ENCODE assay signal across 27 cellular contexts in genomic region chr6:35664945-35665344, GRCh38. TPM values are rescaled to one million over a fixed set of nuclear protein-coding genes. Genes with fewer than 3 reads are reported as not detected.
DNase-seq lines count a peak whose midpoint lies in the region; ATAC-seq, FAIRE-seq and TF ChIP-seq lines count a peak whose summit lies in the region.
"Had no signal": no experiment of that assay in that cellular context is flagged by ENCODE, and none has a peak within 500 bp of the region (broad histone marks: within the 10 kb centered on the region; RNA-seq: fewer than 3 reads in every experiment).

No MANE protein-coding gene starts in this region.

- H3K79me2 ChIP-seq in OCI-LY1 (ENCODE audit: insufficient read depth, low read length) (peaks cover 82% of the 10 kb centered on the region), endothelial cell of umbilical vein (ENCODE audit: control insufficient read depth, insufficient read depth, low read length) (peaks cover 66% of the 10 kb centered on the region)

- H3K36me3 ChIP-seq in OCI-LY1 (ENCODE audit: insufficient read depth, low read length) (no peaks in the 10 kb centered on the region), endothelial cell of umbilical vein (ENCODE audit: control insufficient read depth in 2 of 2, extremely low read depth in 1 of 2, insufficient read depth in 2 of 2, low read length in 2 of 2) (no peaks in the 10 kb centered on the region)
- H3K36me3 ChIP-seq: neural progenitor cell, prostate gland had no signal

- no peak overlapping the region for H3K4me3 Mint-ChIP-seq in stimulated activated naive CD8-positive, alpha-beta T cell treated with anti-CD3 and anti-CD28 coated beads, Interleukin-15, amount 100 ng/mL, for 72 hours
- H3K4me3 Mint-ChIP-seq: activated CD4-positive, alpha-beta memory T cell treated with anti-CD3 and anti-CD28 coated beads for 36 hours; activated naive CD4-positive, alpha-beta T cell treated with anti-CD3 and anti-CD28 coated beads, Interleukin-2, amount 10 ng/mL, durations not matched to agents 7 days and 5 days; activated T-cell treated with anti-CD3 and anti-CD28 coated beads, Interleukin-2, amount 50 U/mL, for 24 hours; endodermal cell; neural progenitor cell; T-helper 1 cell treated with Interleukin-12 subunit alpha and Interleukin-12 subunit beta and Interleukin-4 antibody, amounts not matched to agents 30 μg/mL and 1 μg/mL, for 36 hours had no signal

- H3K9me3 Mint-ChIP-seq in stimulated activated naive CD8-positive, alpha-beta T cell treated with anti-CD3 and anti-CD28 coated beads, Interleukin-15, amount 100 ng/mL, for 72 hours, result no peaks in the 10 kb centered on the region
- H3K9me3 Mint-ChIP-seq: activated CD4-positive, alpha-beta memory T cell treated with anti-CD3 and anti-CD28 coated beads for 36 hours; activated naive CD4-positive, alpha-beta T cell treated with anti-CD3 and anti-CD28 coated beads, Interleukin-2, amount 10 ng/mL, durations not matched to agents 7 days and 5 days; activated T-cell treated with anti-CD3 and anti-CD28 coated beads, Interleukin-2, amount 50 U/mL, for 24 hours; endodermal cell; neural progenitor cell; T-helper 1 cell treated with Interleukin-12 subunit alpha and Interleukin-12 subunit beta and Interleukin-4 antibody, amounts not matched to agents 30 μg/mL and 1 μg/mL, for 36 hours had no signal

- H3K9ac ChIP-seq in OCI-LY1 (ENCODE audit: low read length) (no peak overlapping the region; the same call in 1 of the 2 replicates), endothelial cell of umbilical vein (replicated peaks; ENCODE audit: extremely low read depth, insufficient read depth, low read length) (no peak overlapping the region)
- H3K9ac ChIP-seq: neural progenitor cell had no signal

- DNase-seq in stimulated activated naive CD8-positive, alpha-beta T cell treated with anti-CD3 and anti-CD28 coated beads, Interleukin-15, Interleukin-2, amounts not matched to agents 100 U/mL and 50 U/mL, for 24 hours, result no peak
- no peak for DNase-seq in stimulated activated naive CD8-positive, alpha-beta T cell treated with anti-CD3 and anti-CD28 coated beads, Interleukin-15, amount 100 ng/mL, for 72 hours
- DNase-seq in endothelial cell of umbilical vein (ENCODE audit: low read depth, low spot score), result no peak
- DNase-seq in DMS153 (lab: John Stamatoyannopoulos, UW), result no peak
- no peak for DNase-seq in NCI-H1436 (lab: John Stamatoyannopoulos, UW)
- DNase-seq in medulla oblongata (ENCODE audit: extremely low spot score), result no peak
- DNase-seq: activated CD4-positive, alpha-beta memory T cell treated with anti-CD3 and anti-CD28 coated beads for 36 hours; activated naive CD4-positive, alpha-beta T cell treated with anti-CD3 and anti-CD28 coated beads, Interleukin-2, amount 10 ng/mL, durations not matched to agents 7 days and 5 days; activated T-cell treated with anti-CD3 and anti-CD28 coated beads, Interleukin-2, amount 50 U/mL, for 24 hours; AML-193; Calu3; endodermal cell; head of caudate nucleus; left ventricle myocardium inferior; mucosa of descending colon; NCI-H1417 treated with DMSO at 0.1 percent for 48 hours; NCI-H748 treated with DMSO at 0.1 percent for 48 hours; SIG-M5; stimulated activated CD4-positive, alpha-beta T cell treated with anti-CD3 and anti-CD28 coated beads, Interleukin-4, amount 100 ng/mL, for 1 hour; stomach; trophoblast cell had no signal

- CTCF ChIA-PET in endothelial cell of umbilical vein (lab: Charles Lee), result interaction anchor here (0.7 to 3.4 kb wide), 3 partner anchors 72 to 106 kb away, joined by 3 to 22 read pairs (median 5); partner anchors contain the start of gene ARMC12

- peak overlapping the region; percentile 3 for H3K4me3 ChIP-seq in OCI-LY1 (ENCODE audit: low read depth, low read length, poor library complexity, severe bottlenecking)
- H3K4me3 ChIP-seq in endothelial cell of umbilical vein (replicated peaks in 1 of 3; ENCODE audit: insufficient read depth in 1 of 3, low read depth in 1 of 3, low read length in 3 of 3), result no peak overlapping the region
- H3K4me3 ChIP-seq: left ventricle myocardium inferior, mucosa of descending colon, neural progenitor cell, prostate gland, skin epidermis, stomach had no signal

- TF ChIP-seq POLR2A in endothelial cell of umbilical vein (IDR thresholded peaks at IDR 0.05; ENCODE audit: low read depth, low read length), result no peak

- ATAC-seq in stimulated activated naive CD8-positive, alpha-beta T cell treated with anti-CD3 and anti-CD28 coated beads, Interleukin-15, Interleukin-2, amounts not matched to agents 100 U/mL and 50 U/mL, for 24 hours, result peak; percentile 58
- no peak for ATAC-seq in stimulated activated naive CD8-positive, alpha-beta T cell treated with anti-CD3 and anti-CD28 coated beads, Interleukin-15, amount 100 ng/mL, for 72 hours
- ATAC-seq: HCT116, mucosa of descending colon had no signal

- H3K9me3 ChIP-seq in OCI-LY1 (ENCODE audit: low read length), result no peaks in the 10 kb centered on the region
- H3K9me3 ChIP-seq in endothelial cell of umbilical vein (replicated peaks; ENCODE audit: control insufficient read depth, insufficient read depth, low read length), result no peaks in the 10 kb centered on the region
- H3K9me3 ChIP-seq: left ventricle myocardium inferior, mucosa of descending colon, prostate gland, stomach had no signal

- dilution Hi-C loops in endothelial cell of umbilical vein (cut with MboI; ENCODE audit: extremely low pct_ligation_motif_present, low sequenced_read_pairs), result no loop called here

- H3K27me3 ChIP-seq in OCI-LY1 (ENCODE audit: insufficient read depth, low read length), result no peaks in the 10 kb centered on the region
- no peaks in the 10 kb centered on the region for H3K27me3 ChIP-seq in endothelial cell of umbilical vein (ENCODE audit: control insufficient read depth in 2 of 2, insufficient read depth in 2 of 2, low read length in 2 of 2)
- H3K27me3 ChIP-seq: neural progenitor cell, stomach had no signal

- peaks cover 30% of the 10 kb centered on the region for H3K4me1 Mint-ChIP-seq in stimulated activated naive CD8-positive, alpha-beta T cell treated with anti-CD3 and anti-CD28 coated beads, Interleukin-15, amount 100 ng/mL, for 72 hours

- no peak for TF ChIP-seq CTCF in OCI-LY1 (IDR thresholded peaks at IDR 0.05; ENCODE audit: low read length)
- no peak for TF ChIP-seq CTCF in endothelial cell of umbilical vein (IDR thresholded peaks at IDR 0.05; ENCODE audit: extremely low read depth in 1 of 2, insufficient read depth in 1 of 2, low read depth in 1 of 2, low read length in 2 of 2)

- intact Hi-C loops in endothelial cell of umbilical vein (cut with micrococcal nuclease), result loop anchor here (5.0 kb wide), 1 partner anchor 238 kb away; no protein-coding TSS in a partner anchor

- POLR2A ChIA-PET in endothelial cell of umbilical vein (lab: Charles Lee), result no interaction called here

- no peaks in the 10 kb centered on the region for H3K27me3 Mint-ChIP-seq in stimulated activated naive CD8-positive, alpha-beta T cell treated with anti-CD3 and anti-CD28 coated beads, Interleukin-15, amount 100 ng/mL, for 72 hours
- H3K27me3 Mint-ChIP-seq: activated CD4-positive, alpha-beta memory T cell treated with anti-CD3 and anti-CD28 coated beads for 36 hours; activated naive CD4-positive, alpha-beta T cell treated with anti-CD3 and anti-CD28 coated beads, Interleukin-2, amount 10 ng/mL, durations not matched to agents 7 days and 5 days; activated T-cell treated with anti-CD3 and anti-CD28 coated beads, Interleukin-2, amount 50 U/mL, for 24 hours had no signal

- H2AFZ ChIP-seq in OCI-LY1 (ENCODE audit: low read length) (no peak overlapping the region), endothelial cell of umbilical vein (ENCODE audit: low read depth, low read length) (no peak overlapping the region)
- H2AFZ ChIP-seq: neural progenitor cell had no signal

- H4K20me1 ChIP-seq in OCI-LY1 (ENCODE audit: insufficient read depth, low read length) (no peaks in the 10 kb centered on the region), endothelial cell of umbilical vein (replicated peaks; ENCODE audit: control insufficient read depth, extremely low read depth, insufficient read depth, low read length) (no peaks in the 10 kb centered on the region)

- no peaks in the 10 kb centered on the region for H3F3A ChIP-seq in OCI-LY1 (ENCODE audit: insufficient read depth, low read length)

- no TSS peak for BruUV-seq in endothelial cell of umbilical vein (replicated peaks; lab: Mats Ljungman, UMichigan)

- no peak overlapping the region for H3K27ac Mint-ChIP-seq in stimulated activated naive CD8-positive, alpha-beta T cell treated with anti-CD3 and anti-CD28 coated beads, Interleukin-15, amount 100 ng/mL, for 72 hours
- H3K27ac Mint-ChIP-seq: activated CD4-positive, alpha-beta memory T cell treated with anti-CD3 and anti-CD28 coated beads for 36 hours; activated naive CD4-positive, alpha-beta T cell treated with anti-CD3 and anti-CD28 coated beads, Interleukin-2, amount 10 ng/mL, durations not matched to agents 7 days and 5 days; activated T-cell treated with anti-CD3 and anti-CD28 coated beads, Interleukin-2, amount 50 U/mL, for 24 hours; endodermal cell; neural progenitor cell; T-helper 1 cell treated with Interleukin-12 subunit alpha and Interleukin-12 subunit beta and Interleukin-4 antibody, amounts not matched to agents 30 μg/mL and 1 μg/mL, for 36 hours had no signal

- no peak for FAIRE-seq in endothelial cell of umbilical vein (lab: Jason Lieb, UNC)

- peak overlapping the region; percentile 50 for H3K27ac ChIP-seq in OCI-LY1 (ENCODE audit: low read depth, low read length, poor library complexity, severe bottlenecking)
- H3K27ac ChIP-seq in endothelial cell of umbilical vein (ENCODE audit: insufficient read depth, low read depth, low read length), result peak overlapping the region; percentile 74
- H3K27ac ChIP-seq: left ventricle myocardium inferior, neural progenitor cell, prostate gland, stomach had no signal

- H3K4me1 ChIP-seq in OCI-LY1 (ENCODE audit: insufficient read depth, low read length, severe bottlenecking) (peaks cover 76% of the 10 kb centered on the region), endothelial cell of umbilical vein (ENCODE audit: control insufficient read depth, extremely low read depth, insufficient read depth, low read length) (peaks cover 54% of the 10 kb centered on the region)

- no peaks in the 10 kb centered on the region for H3K9me1 ChIP-seq in endothelial cell of umbilical vein (replicated peaks; ENCODE audit: control insufficient read depth, extremely low read depth, insufficient read depth, low read length)

- no peaks in the 10 kb centered on the region for H3K9me2 ChIP-seq in OCI-LY1 (ENCODE audit: low read depth, low read length)

- peak overlapping the region; percentile 45; the same call in 1 of the 2 replicates for H3K4me2 ChIP-seq in OCI-LY1 (ENCODE audit: low read length)
- H3K4me2 ChIP-seq in endothelial cell of umbilical vein (ENCODE audit: insufficient read depth, low read length), result no peak overlapping the region
- H3K4me2 ChIP-seq: neural progenitor cell had no signal

RNA-seq across cellular contexts. Expression of gene FKBP5, which starts 23.8 kb away (rescaled TPM):
- total RNA-seq in endothelial cell of umbilical vein, result 56.8 and 70.6 TPM in 2 replicates
- polyA plus RNA-seq in endothelial cell of umbilical vein, result 11.4 and 16.7 TPM in 2 replicates
- polyA plus RNA-seq in endothelial cell of umbilical vein (2011; cell fraction: cytosol; rRNA removed), result 25.2 and 28.8 TPM in 2 replicates
- polyA plus RNA-seq in endothelial cell of umbilical vein (2011; cell fraction: nucleus; rRNA removed), result 21.3 and 25.5 TPM in 2 replicates
- 45.7 and 53.5 TPM in 2 replicates for polyA plus RNA-seq in endothelial cell of umbilical vein (2012)
- 16.7 and 19.6 TPM in 2 replicates for polyA minus RNA-seq in endothelial cell of umbilical vein
- polyA minus RNA-seq in endothelial cell of umbilical vein (2011; cell fraction: cytosol; rRNA and poly(A)+ RNA removed), result 6.9 TPM
- polyA minus RNA-seq in endothelial cell of umbilical vein (2011; cell fraction: nucleus; rRNA and poly(A)+ RNA removed), result 14.3 and 19.4 TPM in 2 replicates
